In genomic region chr18:59725177-59725576, GRCh38 we compare ENCODE assay signal across 15 cellular contexts. TPM values are rescaled to one million over a fixed set of nuclear protein-coding genes. Genes with fewer than 3 reads are reported as not detected.
DNase-seq lines count a peak whose midpoint lies in the region; ATAC-seq and TF ChIP-seq lines count a peak whose summit lies in the region.
"Had no signal": no experiment of that assay in that cellular context is flagged by ENCODE, and none has a peak within 500 bp of the region (broad histone marks: within the 10 kb centered on the region; RNA-seq: fewer than 3 reads in every experiment).

No MANE protein-coding gene starts in this region.

- H3K36me3 Mint-ChIP-seq in activated CD4-positive, alpha-beta memory T cell treated with anti-CD3 and anti-CD28 coated beads for 36 hours = no peaks in the 10 kb centered on the region

- no peak for TF ChIP-seq CTCF in fibroblast of pulmonary artery (IDR thresholded peaks at IDR 0.05; ENCODE audit: low read length, missing control alignments)

- no peak overlapping the region for H3K27ac Mint-ChIP-seq in activated CD4-positive, alpha-beta memory T cell treated with anti-CD3 and anti-CD28 coated beads for 36 hours
- H3K27ac Mint-ChIP-seq: GM23338 had no signal

- H3K27me3 Mint-ChIP-seq in activated CD4-positive, alpha-beta memory T cell treated with anti-CD3 and anti-CD28 coated beads for 36 hours = peaks cover 2% of the 10 kb centered on the region

- H3K4me1 Mint-ChIP-seq in activated CD4-positive, alpha-beta memory T cell treated with anti-CD3 and anti-CD28 coated beads for 36 hours (ENCODE audit: low read depth) = no peaks in the 10 kb centered on the region

- H3K4me3 ChIP-seq in fibroblast of pulmonary artery (replicated peaks; ENCODE audit: low read depth, low read length) = no peak overlapping the region
- H3K4me3 ChIP-seq: GM23338, SK-N-MC had no signal

- peak; percentile 62 for DNase-seq in HCEC 1CT
- DNase-seq in amniotic epithelial cell (ENCODE audit: low read depth) = peak; percentile 49
- DNase-seq in fibroblast of pulmonary artery (ENCODE audit: low read depth) = peak; percentile 42
- DNase-seq in stimulated activated CD4-positive, alpha-beta T cell treated with anti-CD3 and anti-CD28 coated beads, Interleukin-4, amount 100 ng/mL, for 1 hour = no peak
- DNase-seq in NCI-H82 treated with DMSO at 0.1 percent for 48 hours (lab: John Stamatoyannopoulos, UW; ENCODE audit: unreplicated experiment) = no peak
- DNase-seq in activated CD4-positive, alpha-beta memory T cell treated with anti-CD3 and anti-CD28 coated beads for 36 hours = no peak
- DNase-seq: C1 segment of cervical spinal cord; NCI-H1092; NCI-H2227 treated with DMSO at 0.1 percent for 48 hours; NCI-H526; NK-92 treated with Interleukin-12 subunit alpha and Interleukin-12 subunit beta, amount 100 ng/mL, for 24 hours; OCI-M1 had no signal

- CTCF ChIA-PET in activated CD4-positive, alpha-beta memory T cell treated with anti-CD3 and anti-CD28 coated beads for 36 hours (lab: Charles Lee) = interaction anchor here (0.6 kb wide), 1 partner anchor 1491 kb away, joined by 3 read pairs; no protein-coding TSS in a partner anchor

- POLR2A ChIA-PET in activated CD4-positive, alpha-beta memory T cell treated with anti-CD3 and anti-CD28 coated beads for 36 hours (lab: Charles Lee) = no interaction called here

- ATAC-seq in GM18511 (IDR thresholded peaks at IDR 0.05; ENCODE audit: unreplicated experiment) = no peak
- ATAC-seq: GM23338 had no signal

- no peak overlapping the region for H3K4me3 Mint-ChIP-seq in activated CD4-positive, alpha-beta memory T cell treated with anti-CD3 and anti-CD28 coated beads for 36 hours
- H3K4me3 Mint-ChIP-seq: GM23338 had no signal

- intact Hi-C loops in activated CD4-positive, alpha-beta memory T cell treated with anti-CD3 and anti-CD28 coated beads for 36 hours (cut with micrococcal nuclease) = no loop called here

- no peaks in the 10 kb centered on the region for H3K9me3 Mint-ChIP-seq in activated CD4-positive, alpha-beta memory T cell treated with anti-CD3 and anti-CD28 coated beads for 36 hours
- H3K9me3 Mint-ChIP-seq: GM23338 had no signal

RNA-seq across cellular contexts. Expression of gene CCBE1, which starts 28.0 kb away (rescaled TPM):
- under 1 TPM in 1 of 2 experiments, not detected in 1; 0.36 TPM for total RNA-seq in activated CD4-positive, alpha-beta memory T cell treated with anti-CD3 and anti-CD28 coated beads for 36 hours

Comparison
In these comparisons a context has a peak if more than half of its experiments do, and no peak if none do; other contexts are left out.
1. DNase-seq: peak in HCEC 1CT (single experiment), amniotic epithelial cell (single experiment) and fibroblast of pulmonary artery (single experiment); none in stimulated activated CD4-positive, alpha-beta T cell treated with anti-CD3 and anti-CD28 coated beads, Interleukin-4, amount 100 ng/mL, for 1 hour (single experiment), NCI-H82 treated with DMSO at 0.1 percent for 48 hours (single experiment) and activated CD4-positive, alpha-beta memory T cell treated with anti-CD3 and anti-CD28 coated beads for 36 hours (single experiment).